8 cellular contexts compared by ENCODE assay signal in the genomic region with DNA sequence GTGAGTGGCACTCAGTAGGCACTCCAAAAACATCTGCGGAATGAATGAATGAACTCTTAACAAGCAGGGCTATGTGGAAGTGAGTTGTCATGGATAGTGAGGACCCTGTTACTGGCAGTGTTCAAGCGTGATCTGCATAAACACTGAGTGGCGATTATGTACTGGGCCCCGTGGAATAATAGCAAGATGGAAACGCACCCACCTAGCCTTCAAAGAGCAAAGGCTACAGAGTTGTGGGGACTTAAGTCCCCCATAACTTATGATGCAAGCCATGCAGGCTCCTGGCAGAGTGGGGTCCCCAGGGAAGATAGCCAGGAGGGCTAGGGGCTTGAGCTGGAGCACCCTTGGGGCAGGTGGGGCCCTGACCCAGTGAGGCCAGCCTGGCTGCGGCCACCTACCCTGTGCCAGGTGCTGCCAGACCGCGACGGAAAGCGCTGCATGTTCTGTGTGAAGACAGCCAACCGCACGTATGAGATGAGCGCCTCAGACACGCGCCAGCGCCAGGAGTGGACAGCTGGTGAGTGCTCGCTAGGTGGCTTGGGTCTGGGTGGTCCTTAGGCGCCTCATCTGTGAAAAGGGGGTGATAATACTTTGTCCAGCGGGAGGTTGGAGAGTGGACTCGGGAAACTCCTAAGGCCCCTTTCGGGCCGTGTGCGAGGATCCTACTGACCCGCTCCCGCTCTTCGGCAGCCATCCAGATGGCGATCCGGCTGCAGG. TPM values are rescaled to one million over a fixed set of nuclear protein-coding genes. Genes with fewer than 3 reads are reported as not detected.
A peak's percentile ranks its signal among the peaks of the same experiment; 100 is the strongest.
DNase-seq lines count a peak whose midpoint lies in the region; ATAC-seq and TF ChIP-seq lines count a peak whose summit lies in the region.

No MANE protein-coding gene starts in this region.

- H3F3A ChIP-seq in SK-N-SH (replicated peaks; ENCODE audit: insufficient read depth), result no peaks in the 10 kb centered on the region

- DNase-seq in G401 (ENCODE audit: low spot score) (peak; percentile 40), SK-N-SH (no peak), cardiac muscle cell (ENCODE audit: low read depth in 1 of 2, low spot score in 1 of 2) (no peak), psoas muscle (peak in 1 of 2 donors; percentile 25), AG08396 (ENCODE audit: low spot score) (no peak)
- no peak for DNase-seq in activated CD4-positive, CD25-positive, alpha-beta regulatory T cell treated with anti-CD3 and anti-CD28 coated beads, Interleukin-2, amount 50 U/mL, for 72 hours

- in situ Hi-C loops in G401 (cut with HindIII; ENCODE audit: low sequenced_read_pairs), result no loop called here

- TF ChIP-seq EP300 in SK-N-SH (IDR thresholded peaks at IDR 0.05; ENCODE audit: borderline replicate concordance in 1 of 2, low read depth in 1 of 2, low read length in 1 of 2), result no peak

- whole genome bisulfite sequencing in SK-N-SH (ENCODE audit: low lambda C conversion rate), result 68% methylated on average over 6 of the region's 28 CpGs
- 14 to 21% (median 18%) methylated on average over 27 to 28 of the region's 28 CpGs for WGBS in psoas muscle, 3 donors

- no peaks in the 10 kb centered on the region for H3K79me2 ChIP-seq in SK-N-SH (ENCODE audit: insufficient read depth)

- peak; percentile 51 to 61 (median 54) for ATAC-seq in psoas muscle
- ATAC-seq in HG02852 (IDR thresholded peaks at IDR 0.05; ENCODE audit: unreplicated experiment), result no peak
- ATAC-seq in HG02885 (IDR thresholded peaks at IDR 0.05; ENCODE audit: poor library complexity, unreplicated experiment), result no peak

- no peak for TF ChIP-seq CTCF in SK-N-SH (IDR thresholded peaks at IDR 0.05)
- no peak for TF ChIP-seq CTCF in cardiac muscle cell (IDR thresholded peaks at IDR 0.05; ENCODE audit: low read depth, low read length)
- no peak for TF ChIP-seq CTCF in psoas muscle (IDR thresholded peaks at IDR 0.05)

- H3K9ac ChIP-seq in SK-N-SH, result peak overlapping the region; percentile 24; the same call in 1 of the 2 replicates

- peak overlapping the region; percentile 62 to 71 for H3K4me3 ChIP-seq in SK-N-SH (ENCODE audit: low read depth in 2 of 2, low read length in 1 of 2)
- peak overlapping the region; percentile 55 for H3K4me3 ChIP-seq in cardiac muscle cell
- H3K4me3 ChIP-seq in psoas muscle, result peak overlapping the region; percentile 74

- H3K4me1 ChIP-seq in SK-N-SH (ENCODE audit: control insufficient read depth in 1 of 2, insufficient read depth in 2 of 2, low read depth in 1 of 2, low read length in 1 of 2), result peaks cover 0 to 7% of the 10 kb centered on the region in 2 experiments; a peak in 1 of 4 replicates
- H3K4me1 ChIP-seq in cardiac muscle cell (ENCODE audit: low read depth), result no peaks in the 10 kb centered on the region
- H3K4me1 ChIP-seq in psoas muscle, result peaks cover 5% of the 10 kb centered on the region

- peak overlapping the region; percentile 99 for H3K4me2 ChIP-seq in SK-N-SH

- peak overlapping the region; percentile 96 for H2AFZ ChIP-seq in SK-N-SH (ENCODE audit: low read depth)

- POLR2A ChIA-PET in SK-N-SH (lab: Yijun Ruan, JAX), result no interaction called here

- TF ChIP-seq RAD21 in SK-N-SH (IDR thresholded peaks at IDR 0.05; ENCODE audit: low read length), result no peak

- CTCF ChIA-PET in SK-N-SH (lab: Yijun Ruan, JAX), result interaction anchor here (0.7 to 4.5 kb wide), 10 partner anchors 10 to 205 kb away, joined by 3 to 23 read pairs (median 4); a partner anchor contains a TSS

- peaks cover 10% of the 10 kb centered on the region; the same call in 1 of the 2 replicates for H3K27me3 ChIP-seq in SK-N-SH (ENCODE audit: insufficient read depth)
- H3K27me3 ChIP-seq in cardiac muscle cell, result peaks cover 19% of the 10 kb centered on the region
- no peaks in the 10 kb centered on the region for H3K27me3 ChIP-seq in psoas muscle (ENCODE audit: insufficient read depth in 3 of 3, low read length in 2 of 3)

- H3K27ac ChIP-seq in SK-N-SH (ENCODE audit: low read depth in 2 of 2, low read length in 1 of 2), result peak overlapping the region in 1 of 2 experiments; percentile 61; a peak in 2 of 4 replicates
- H3K27ac ChIP-seq in cardiac muscle cell, result no peak overlapping the region
- H3K27ac ChIP-seq in psoas muscle, result peak overlapping the region; percentile 53

- H3K9me2 ChIP-seq in SK-N-SH, result no peaks in the 10 kb centered on the region

- H3K9me3 ChIP-seq in SK-N-SH (no peaks in the 10 kb centered on the region), cardiac muscle cell (ENCODE audit: low read depth) (no peaks in the 10 kb centered on the region), psoas muscle (no peaks in the 10 kb centered on the region)

- H4K20me1 ChIP-seq in SK-N-SH (ENCODE audit: insufficient read depth), result no peaks in the 10 kb centered on the region

- intact Hi-C loops in psoas muscle (cut with DNase I), result no loop called here

- H3K36me3 ChIP-seq in SK-N-SH (replicated peaks in 1 of 2; ENCODE audit: control insufficient read depth in 1 of 2, insufficient read depth in 2 of 2, low read length in 1 of 2), result no peaks in the 10 kb centered on the region
- H3K36me3 ChIP-seq in cardiac muscle cell, result no peaks in the 10 kb centered on the region
- H3K36me3 ChIP-seq in psoas muscle (ENCODE audit: insufficient read depth in 1 of 2, low read depth in 1 of 2), result no peaks in the 10 kb centered on the region

TF ChIP-seq in SK-N-SH, 30 proteins besides CTCF, POLR2A, EP300 and RAD21 (continues in another document):
- TF ChIP-seq NRF1 (IDR thresholded peaks at IDR 0.05; ENCODE audit: low read depth, low read length) (no peak), FOXM1 (IDR thresholded peaks at IDR 0.05; ENCODE audit: low read depth) (no peak), MXI1 (IDR thresholded peaks at IDR 0.05; ENCODE audit: low read depth, low read length) (no peak), GABPA (IDR thresholded peaks at IDR 0.05; ENCODE audit: low read depth) (no peak), NFIC (IDR thresholded peaks at IDR 0.05; ENCODE audit: borderline replicate concordance) (no peak), RXRA (IDR thresholded peaks at IDR 0.05; ENCODE audit: borderline replicate concordance, low read depth) (no peak), FOXJ3 (CRISPR knock-in tag; IDR thresholded peaks at IDR 0.05) (no peak), GATA2 (CRISPR knock-in tag; IDR thresholded peaks at IDR 0.05) (no peak), YY1 (IDR thresholded peaks at IDR 0.05; ENCODE audit: low read depth) (no peak), RFX5 (IDR thresholded peaks at IDR 0.05; ENCODE audit: low read length) (no peak), MEF2A (IDR thresholded peaks at IDR 0.05; ENCODE audit: borderline replicate concordance, low read depth) (no peak), JUND (IDR thresholded peaks at IDR 0.05) (no peak)
- TF ChIP-seq, protein P1, sequence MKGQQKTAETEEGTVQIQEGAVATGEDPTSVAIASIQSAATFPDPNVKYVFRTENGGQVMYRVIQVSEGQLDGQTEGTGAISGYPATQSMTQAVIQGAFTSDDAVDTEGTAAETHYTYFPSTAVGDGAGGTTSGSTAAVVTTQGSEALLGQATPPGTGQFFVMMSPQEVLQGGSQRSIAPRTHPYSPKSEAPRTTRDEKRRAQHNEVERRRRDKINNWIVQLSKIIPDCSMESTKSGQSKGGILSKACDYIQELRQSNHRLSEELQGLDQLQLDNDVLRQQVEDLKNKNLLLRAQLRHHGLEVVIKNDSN (IDR thresholded peaks at IDR 0.05; ENCODE audit: borderline replicate concordance, low read depth), result no peak
- TF ChIP-seq, protein P2, sequence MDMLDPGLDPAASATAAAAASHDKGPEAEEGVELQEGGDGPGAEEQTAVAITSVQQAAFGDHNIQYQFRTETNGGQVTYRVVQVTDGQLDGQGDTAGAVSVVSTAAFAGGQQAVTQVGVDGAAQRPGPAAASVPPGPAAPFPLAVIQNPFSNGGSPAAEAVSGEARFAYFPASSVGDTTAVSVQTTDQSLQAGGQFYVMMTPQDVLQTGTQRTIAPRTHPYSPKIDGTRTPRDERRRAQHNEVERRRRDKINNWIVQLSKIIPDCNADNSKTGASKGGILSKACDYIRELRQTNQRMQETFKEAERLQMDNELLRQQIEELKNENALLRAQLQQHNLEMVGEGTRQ (IDR thresholded peaks at IDR 0.05; ENCODE audit: borderline replicate concordance, low read depth, low read length), result no peak

RNA-seq across cellular contexts. Expression of a gene that starts 20.0 kb away (rescaled TPM):
- total RNA-seq in G401 (2014; rRNA removed; shearing (Covaris generic)), result 11.3 and 12.6 TPM in 2 replicates
- polyA plus RNA-seq in SK-N-SH (2012; rRNA removed) (0.13 and 0.16 TPM in 2 replicates), cardiac muscle cell (2.3 and 5.7 TPM in 2 replicates), psoas muscle (1 to 10 TPM in 1 of 3 donors, under 1 TPM in 2; 0.43 to 1.3 (median 0.69) TPM)
- 0.06 and 0.17 TPM in 2 replicates for polyA plus RNA-seq in SK-N-SH (2012; cell fraction: cytosol; rRNA removed)
- 0.62 and 0.73 TPM in 2 replicates for polyA plus RNA-seq in SK-N-SH (2012; cell fraction: nucleus; rRNA removed)
- total RNA-seq in cardiac muscle cell (3.0 and 9.2 TPM in 2 replicates), psoas muscle (1 to 10 TPM in 1 of 4 donors, under 1 TPM in 3; 0.46 to 1.6 (median 0.64) TPM)

RNA-seq across cellular contexts. Expression of a gene that starts 24.7 kb away (rescaled TPM):
- total RNA-seq in G401 (2014; rRNA removed; shearing (Covaris generic)), result 2.8 and 4.2 TPM in 2 replicates
- polyA plus RNA-seq in SK-N-SH (2012; rRNA removed) (11.5 and 13.3 TPM in 2 replicates), cardiac muscle cell (28.6 and 34.0 TPM in 2 replicates), psoas muscle (100 to 1,000 TPM in 1 of 3 donors, 10 to 100 TPM in 2; 13.5 to 187 (median 25.0) TPM)
- 6.0 and 9.4 TPM in 2 replicates for polyA plus RNA-seq in SK-N-SH (2012; cell fraction: cytosol; rRNA removed)
- polyA plus RNA-seq in SK-N-SH (2012; cell fraction: nucleus; rRNA removed), result 19.3 and 20.2 TPM in 2 replicates
- total RNA-seq in cardiac muscle cell (17.1 and 21.7 TPM in 2 replicates), psoas muscle (10 to 100 TPM; 19.4 to 47.2 (median 38.4) TPM)

RNA-seq across cellular contexts. Expression of a gene that starts 58.1 kb away (rescaled TPM):
- total RNA-seq in G401 (2014; rRNA removed; shearing (Covaris generic)), result 18.6 and 26.0 TPM in 2 replicates
- 19.7 and 22.4 TPM in 2 replicates for polyA plus RNA-seq in SK-N-SH (2012; rRNA removed)
- 6.5 and 10.7 TPM in 2 replicates for polyA plus RNA-seq in SK-N-SH (2012; cell fraction: cytosol; rRNA removed)
- 88.9 and 102 TPM in 2 replicates for polyA plus RNA-seq in SK-N-SH (2012; cell fraction: nucleus; rRNA removed)
- 26.3 and 46.2 TPM in 2 replicates for total RNA-seq in cardiac muscle cell
- polyA plus RNA-seq in cardiac muscle cell, result 59.6 and 67.5 TPM in 2 replicates
- total RNA-seq in psoas muscle, result 10 to 100 TPM; 17.9 to 25.0 (median 22.5) TPM
- 10 to 100 TPM; 22.3 to 37.3 (median 24.6) TPM for polyA plus RNA-seq in psoas muscle

Comparison
In these comparisons a context has a peak if more than half of its experiments do, and no peak if none do; other contexts are left out.
1. ATAC-seq: peak in psoas muscle (4 of 4); none in HG02852 (single experiment) and HG02885 (single experiment).
2. Peak in every context shown above with its lines, with median percentiles within 50 percentile points of each other: H3K4me3 ChIP-seq.